ENCODE assay signal across 1 cellular context in genomic region chr11:102807921-102808320, GRCh38.
TF ChIP-seq lines count a peak whose summit lies in the region.

No MANE protein-coding gene starts in this region.

TF ChIP-seq in H1, 55 proteins besides CTCF, POLR2A, EP300 and RAD21:
- TF ChIP-seq SIRT6 (IDR thresholded peaks at IDR 0.05; ENCODE audit: low read length) (no peak), JUN (IDR thresholded peaks at IDR 0.05; ENCODE audit: low read depth, low read length) (no peak), JUND (IDR thresholded peaks at IDR 0.05; ENCODE audit: low read length) (peak; percentile 45; the same call in 1 of the 2 replicates), RXRA (IDR thresholded peaks at IDR 0.05; ENCODE audit: insufficient read depth, low read depth, low read length) (no peak), EZH2 (IDR thresholded peaks at IDR 0.05; ENCODE audit: low read depth, low read length, severe bottlenecking) (no peak), KDM4A (IDR thresholded peaks at IDR 0.05; ENCODE audit: low read depth, low read length, severe bottlenecking) (peak; percentile 28), ASH2L (IDR thresholded peaks at IDR 0.05; ENCODE audit: low read length) (no peak), PHF8 (conservative IDR thresholded peaks at IDR 0.05; ENCODE audit: low read depth, low read length) (no peak), CTBP2 (IDR thresholded peaks at IDR 0.05; ENCODE audit: borderline replicate concordance, insufficient read depth, insufficient read length, low read length) (no peak), TCF12 (IDR thresholded peaks at IDR 0.05; ENCODE audit: low read depth, low read length) (no peak), SRF (IDR thresholded peaks at IDR 0.05; ENCODE audit: low read depth, low read length) (no peak), POLR2AphosphoS5 (IDR thresholded peaks at IDR 0.05; ENCODE audit: low read depth, low read length) (no peak), YY1 (IDR thresholded peaks at IDR 0.05; ENCODE audit: low read depth, low read length) (peak; percentile 57; the same call in 1 of the 2 replicates), SIN3A (conservative IDR thresholded peaks at IDR 0.05 in 1 of 2, IDR thresholded peaks at IDR 0.05 in 1 of 2; ENCODE audit: low read depth in 1 of 2, low read length in 2 of 2) (peak in 1 of 2 experiments; percentile 47; a peak in 1 of 4 replicates), MAFK (IDR thresholded peaks at IDR 0.05; ENCODE audit: low read depth, low read length) (no peak), SUZ12 (IDR thresholded peaks at IDR 0.05; ENCODE audit: low read length) (no peak), GABPA (IDR thresholded peaks at IDR 0.05; ENCODE audit: borderline replicate concordance, insufficient read depth, low read length) (no peak), BRCA1 (IDR thresholded peaks at IDR 0.05; ENCODE audit: low read depth, low read length) (no peak), EGR1 (IDR thresholded peaks at IDR 0.05; ENCODE audit: borderline replicate concordance, low read depth, low read length) (no peak), FOSL1 (IDR thresholded peaks at IDR 0.05; ENCODE audit: insufficient read depth, low read depth, low read length) (no peak), TAF1 (IDR thresholded peaks at IDR 0.05; ENCODE audit: low read depth, low read length) (0 out of 2 replicates have a peak, but pooled peaks have one; percentile 27), SAP30 (IDR thresholded peaks at IDR 0.05; ENCODE audit: insufficient read depth, insufficient replicate concordance, low read length) (no peak), GTF2F1 (IDR thresholded peaks at IDR 0.05; ENCODE audit: borderline replicate concordance, low read depth, low read length) (no peak), ATF2 (IDR thresholded peaks at IDR 0.05; ENCODE audit: low read length) (no peak), SIX5 (IDR thresholded peaks at IDR 0.05; ENCODE audit: low read depth, low read length) (no peak), USF2 (IDR thresholded peaks at IDR 0.05; ENCODE audit: low read length) (peak; percentile 47; the same call in 1 of the 2 replicates), POU5F1 (IDR thresholded peaks at IDR 0.05; ENCODE audit: low read depth, low read length) (no peak), TEAD4 (IDR thresholded peaks at IDR 0.05; ENCODE audit: low read depth, low read length) (no peak; the same call in 1 of the 2 replicates), CHD2 (IDR thresholded peaks at IDR 0.05; ENCODE audit: low read length) (0 out of 2 replicates have a peak, but pooled peaks have one; percentile 24), CBX5 (IDR thresholded peaks at IDR 0.05; ENCODE audit: low read depth, low read length) (no peak), NANOG (IDR thresholded peaks at IDR 0.05; ENCODE audit: insufficient read depth, low read depth, low read length, poor library complexity, severe bottlenecking) (no peak), TAF7 (optimal IDR thresholded peaks at IDR 0.05; ENCODE audit: borderline replicate concordance, low read depth, low read length) (no peak), ZNF274 (IDR thresholded peaks at IDR 0.05; ENCODE audit: borderline replicate concordance, extremely low read depth, low read length) (no peak), NRF1 (IDR thresholded peaks at IDR 0.05; ENCODE audit: low read depth, low read length) (0 out of 2 replicates have a peak, but pooled peaks have one; percentile 2), SP4 (IDR thresholded peaks at IDR 0.05; ENCODE audit: low read length) (no peak), RNF2 (IDR thresholded peaks at IDR 0.05; ENCODE audit: borderline replicate concordance, low read depth, low read length, missing control alignments, poor library complexity, severe bottlenecking) (no peak), CREB1 (IDR thresholded peaks at IDR 0.05) (peak; percentile 48; the same call in 1 of the 2 replicates), TBP (IDR thresholded peaks at IDR 0.05; ENCODE audit: low read depth, low read length) (peak; percentile 24; the same call in 1 of the 2 replicates), CBX8 (IDR thresholded peaks at IDR 0.05; ENCODE audit: borderline replicate concordance, low read depth, low read length) (no peak)
- TF ChIP-seq, protein P1, sequence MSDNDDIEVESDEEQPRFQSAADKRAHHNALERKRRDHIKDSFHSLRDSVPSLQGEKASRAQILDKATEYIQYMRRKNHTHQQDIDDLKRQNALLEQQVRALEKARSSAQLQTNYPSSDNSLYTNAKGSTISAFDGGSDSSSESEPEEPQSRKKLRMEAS (IDR thresholded peaks at IDR 0.05) = peak; percentile 65
- TF ChIP-seq, protein P2, sequence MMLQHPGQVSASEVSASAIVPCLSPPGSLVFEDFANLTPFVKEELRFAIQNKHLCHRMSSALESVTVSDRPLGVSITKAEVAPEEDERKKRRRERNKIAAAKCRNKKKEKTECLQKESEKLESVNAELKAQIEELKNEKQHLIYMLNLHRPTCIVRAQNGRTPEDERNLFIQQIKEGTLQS (IDR thresholded peaks at IDR 0.05; ENCODE audit: insufficient read depth, low read depth, low read length) = no peak
TF ChIP-seq in H1: peak in this region for 11.
